In genomic region chr1:193105821-193106177, GRCh38 we compare ENCODE assay signal across 8 cellular contexts. TPM values are rescaled to one million over a fixed set of nuclear protein-coding genes. Genes with fewer than 3 reads are reported as not detected.
A peak's percentile ranks its signal among the peaks of the same experiment; 100 is the strongest.
DNase-seq lines count a peak whose midpoint lies in the region; ATAC-seq and TF ChIP-seq lines count a peak whose summit lies in the region.

No MANE protein-coding gene starts in this region.

- no peak for TF ChIP-seq POLR2A in GM18505 (IDR thresholded peaks at IDR 0.05; ENCODE audit: borderline replicate concordance, extremely low read depth, insufficient read depth, insufficient read length)

- peaks cover 24% of the 10 kb centered on the region for H3K4me1 Mint-ChIP-seq in CD8-positive, alpha-beta T cell (ENCODE audit: low read depth)

- no peaks in the 10 kb centered on the region for H3K36me3 ChIP-seq in CD8-positive, alpha-beta T cell (ENCODE audit: insufficient read depth, low read length)
- no peaks in the 10 kb centered on the region for H3K36me3 ChIP-seq in effector memory CD4-positive, alpha-beta T cell (ENCODE audit: control insufficient read depth, insufficient read depth, low read length)
- no peaks in the 10 kb centered on the region for H3K36me3 ChIP-seq in neuron (ENCODE audit: insufficient read depth, low read length)

- POLR2A ChIA-PET in CD8-positive, alpha-beta T cell (lab: Charles Lee), result interaction anchor here (2.4 to 3.3 kb wide), 2 partner anchors 17 to 47 kb away, joined by 11 to 16 read pairs; partner anchors contain the start of genes CDC73, RO60 and UCHL5

- no peaks in the 10 kb centered on the region for H3K27me3 ChIP-seq in CD8-positive, alpha-beta T cell (ENCODE audit: insufficient read depth, low read length)
- H3K27me3 ChIP-seq in effector memory CD4-positive, alpha-beta T cell (replicated peaks; ENCODE audit: control insufficient read depth, insufficient read depth, low read length, poor library complexity, severe bottlenecking), result no peaks in the 10 kb centered on the region
- H3K27me3 ChIP-seq in neuron (ENCODE audit: insufficient read depth, low read length), result no peaks in the 10 kb centered on the region

- CTCF ChIA-PET in CD8-positive, alpha-beta T cell (lab: Charles Lee), result interaction anchor here (0.7 kb wide), 1 partner anchor 13 kb away, joined by 3 read pairs; no protein-coding TSS in a partner anchor

- intact Hi-C loops in CD8-positive, alpha-beta T cell (cut with DNase I, micrococcal nuclease), result loop anchor here (1.0 to 5.0 kb wide), 5 partner anchors 15 to 298 kb away; partner anchors contain the start of genes CDC73 (in 1 of the 2), RGS2 (in 1 of the 2), RO60 (in 1 of the 2) and UCHL5 (in 1 of the 2)

- H2AFZ ChIP-seq in neuron (ENCODE audit: low read depth, low read length), result peak overlapping the region; percentile 58

- peak overlapping the region; percentile 88 for H3K27ac Mint-ChIP-seq in CD8-positive, alpha-beta T cell

- H3K4me3 ChIP-seq in CD8-positive, alpha-beta T cell (ENCODE audit: low read depth, low read length), result peak overlapping the region; percentile 70
- H3K4me3 ChIP-seq in effector memory CD4-positive, alpha-beta T cell (ENCODE audit: insufficient read depth, low read depth, low read length, poor library complexity, severe bottlenecking), result peak overlapping the region; percentile 87
- peak overlapping the region; percentile 59 for H3K4me3 ChIP-seq in neuron (ENCODE audit: low read length)

- H3K4me3 Mint-ChIP-seq in CD8-positive, alpha-beta T cell, result peak overlapping the region; percentile 96

- ATAC-seq in CD8-positive, alpha-beta T cell, result no peak
- ATAC-seq in GM21717 (IDR thresholded peaks at IDR 0.05; ENCODE audit: unreplicated experiment) (no peak), GM18505 (IDR thresholded peaks at IDR 0.05; ENCODE audit: unreplicated experiment) (no peak), GM18873 (IDR thresholded peaks at IDR 0.05; ENCODE audit: low FRiP score, unreplicated experiment) (no peak)

- H3K4me1 ChIP-seq in CD8-positive, alpha-beta T cell (ENCODE audit: insufficient read depth, low read length), result peaks cover 14% of the 10 kb centered on the region
- H3K4me1 ChIP-seq in effector memory CD4-positive, alpha-beta T cell (ENCODE audit: control insufficient read depth, insufficient read depth, low read length, poor library complexity, severe bottlenecking), result peaks cover 17% of the 10 kb centered on the region
- no peaks in the 10 kb centered on the region for H3K4me1 ChIP-seq in neuron (ENCODE audit: insufficient read depth, low read length)

- H3K27ac ChIP-seq in CD8-positive, alpha-beta T cell (ENCODE audit: low read depth, low read length), result no peak overlapping the region
- no peak overlapping the region for H3K27ac ChIP-seq in effector memory CD4-positive, alpha-beta T cell (ENCODE audit: insufficient read depth, low read length, poor library complexity, severe bottlenecking)

- no peaks in the 10 kb centered on the region for H3K9me3 ChIP-seq in CD8-positive, alpha-beta T cell (ENCODE audit: low read length)
- no peaks in the 10 kb centered on the region for H3K9me3 ChIP-seq in effector memory CD4-positive, alpha-beta T cell (ENCODE audit: control insufficient read depth, low read length)
- H3K9me3 ChIP-seq in neuron (ENCODE audit: low read length), result no peaks in the 10 kb centered on the region

- no peaks in the 10 kb centered on the region for H3K9me3 Mint-ChIP-seq in CD8-positive, alpha-beta T cell

- no peak for DNase-seq in CD8-positive, alpha-beta T cell
- DNase-seq in NCI-H2227 (lab: John Stamatoyannopoulos, UW; ENCODE audit: unreplicated experiment) (peak; percentile 50), epidermal melanocyte (ENCODE audit: insufficient read length, low spot score) (no peak)
- no peak for DNase-seq in effector memory CD4-positive, alpha-beta T cell

- no peaks in the 10 kb centered on the region for H3K27me3 Mint-ChIP-seq in CD8-positive, alpha-beta T cell (ENCODE audit: low read depth)

- no peak for TF ChIP-seq CTCF in CD8-positive, alpha-beta T cell (IDR thresholded peaks at IDR 0.05)

- peaks cover 5% of the 10 kb centered on the region for H3K36me3 Mint-ChIP-seq in CD8-positive, alpha-beta T cell

RNA-seq across cellular contexts. Expression of gene GLRX2, which starts 0.6 kb away (rescaled TPM):
- 1 to 10 TPM; 3.4 to 4.2 TPM for total RNA-seq in CD8-positive, alpha-beta T cell

RNA-seq across cellular contexts. Expression of gene CDC73, which starts 16.0 kb away (rescaled TPM):
- 10 to 100 TPM; 73.9 to 78.8 TPM for total RNA-seq in CD8-positive, alpha-beta T cell

RNA-seq across cellular contexts. Expression of gene RO60, which starts 46.4 kb away (rescaled TPM):
- 10 to 100 TPM; 51.6 to 52.8 TPM for total RNA-seq in CD8-positive, alpha-beta T cell

RNA-seq across cellular contexts. Expression of gene UCHL5, which starts 46.6 kb away (rescaled TPM):
- total RNA-seq in CD8-positive, alpha-beta T cell, result 10 to 100 TPM; 11.7 to 13.1 TPM
